Comparison of ENCODE assay signal across 14 cellular contexts in the genomic region with DNA sequence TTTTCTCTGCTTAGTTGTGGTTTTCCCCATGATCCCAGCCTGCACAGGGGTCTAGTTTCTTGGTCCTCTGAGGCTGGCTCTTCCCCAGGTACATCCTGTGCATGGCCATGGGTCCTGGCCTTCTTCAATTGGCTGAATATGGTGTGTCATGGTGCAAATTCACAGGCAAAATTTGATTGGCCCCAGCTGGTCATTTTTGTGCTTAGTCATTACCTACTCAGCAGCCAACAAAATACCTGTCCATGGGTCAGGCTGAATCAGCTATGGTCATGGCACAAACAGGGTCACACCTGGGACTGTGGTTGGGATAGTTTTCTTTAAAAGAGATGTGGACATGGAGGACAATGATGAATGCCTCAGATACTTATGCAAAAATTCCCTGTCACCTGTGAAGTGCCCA.
A peak's percentile ranks its signal among the peaks of the same experiment; 100 is the strongest.
DNase-seq lines count a peak whose midpoint lies in the region; ATAC-seq, FAIRE-seq and TF ChIP-seq lines count a peak whose summit lies in the region.
"Had no signal": no experiment of that assay in that cellular context is flagged by ENCODE, and none has a peak within 500 bp of the region (broad histone marks: within the 10 kb centered on the region; RNA-seq: fewer than 3 reads in every experiment).

No MANE protein-coding gene starts in this region.

- DNase-seq in A549 (ENCODE audit: low read depth in 1 of 2, low spot score in 1 of 2) (no peak), HPDE6-E6E7 (ENCODE audit: extremely low spot score) (peak; percentile 23), K562 (ENCODE audit: extremely low read depth in 1 of 4, low spot score in 3 of 4) (no peak), epithelial cell of prostate (ENCODE audit: low read depth, low spot score) (peak; percentile 16), COLO668 (lab: John Stamatoyannopoulos, UW; ENCODE audit: unreplicated experiment) (no peak), iPS-NIHi7 (ENCODE audit: extremely low spot score) (no peak), Kasumi-1 (lab: John Stamatoyannopoulos, UW) (no peak)
- DNase-seq: BE2C; Caco-2; CD8-positive, alpha-beta T cell; H7 had no signal

- no peaks in the 10 kb centered on the region for H3K36me3 ChIP-seq in K562 (ENCODE audit: control insufficient read depth, insufficient read depth, low read length)
- H3K36me3 ChIP-seq: BE2C had no signal

- H3K79me2 ChIP-seq in K562 (ENCODE audit: control insufficient read depth, insufficient read depth, low read length) = no peaks in the 10 kb centered on the region

- peaks cover 0 to 1% of the 10 kb centered on the region in 2 experiments; a peak in 1 of 5 replicates for H3K27me3 ChIP-seq in K562 (ENCODE audit: control insufficient read depth in 2 of 2, insufficient read depth in 2 of 2, low read length in 2 of 2)
- H3K27me3 ChIP-seq: BE2C had no signal

- H3K9me1 ChIP-seq in K562 (ENCODE audit: control insufficient read depth, insufficient read depth, low read length) = no peaks in the 10 kb centered on the region

- no TSS peak for BruUV-seq in K562 (replicated peaks; lab: Mats Ljungman, UMichigan)

- no peak overlapping the region for H2AFZ ChIP-seq in K562 (ENCODE audit: low read depth, low read length)
- H2AFZ ChIP-seq: GM23338 had no signal

- no peak for ATAC-seq in A549
- no peak for ATAC-seq in K562
- ATAC-seq: CD8-positive, alpha-beta T cell; GM23338 had no signal

- H4K20me1 ChIP-seq in K562 (replicated peaks; ENCODE audit: control insufficient read depth, insufficient read depth, low read length) = no peaks in the 10 kb centered on the region

- TF ChIP-seq POLR2A in A549 (IDR thresholded peaks at IDR 0.05; ENCODE audit: low read length) (no peak), K562 (conservative IDR thresholded peaks at IDR 0.05) (no peak)

- H3K4me2 ChIP-seq in A549 = no peak overlapping the region
- no peak overlapping the region for H3K4me2 ChIP-seq in K562 (ENCODE audit: insufficient read depth, low read length)
- H3K4me2 ChIP-seq: GM23338 had no signal

- TF ChIP-seq EP300 in A549 (IDR thresholded peaks at IDR 0.05) (no peak), K562 (IDR thresholded peaks at IDR 0.05; ENCODE audit: low read length) (no peak)

- TF ChIP-seq CTCF in A549 (IDR thresholded peaks at IDR 0.05) = no peak
- no peak for TF ChIP-seq CTCF in K562 (IDR thresholded peaks at IDR 0.05 in 2 of 3, conservative IDR thresholded peaks at IDR 0.05 in 1 of 3; ENCODE audit: insufficient read depth in 2 of 3, low read depth in 1 of 3, low read length in 3 of 3)

- TF ChIP-seq RAD21 in A549 (conservative IDR thresholded peaks at IDR 0.05 in 1 of 2, IDR thresholded peaks at IDR 0.05 in 1 of 2) (no peak), K562 (CRISPR knock-in tag; conservative IDR thresholded peaks at IDR 0.05 in 1 of 2, IDR thresholded peaks at IDR 0.05 in 1 of 2) (no peak)

- H3K4me3 ChIP-seq in A549 = no peak overlapping the region
- H3K4me3 ChIP-seq in K562 = no peak overlapping the region
- H3K4me3 ChIP-seq: GM23338 had no signal

- 0 out of 4 replicates have a peak overlapping the region, but pooled peaks of 1 of the 2 experiments have one; percentile 26 for H3K9ac ChIP-seq in K562 (ENCODE audit: insufficient read depth in 1 of 2, low read depth in 2 of 2, low read length in 2 of 2)

- intact Hi-C loops in K562 (cut with micrococcal nuclease) = loop anchor here (2.0 to 10.0 kb wide), 2 partner anchors 239 to 473 kb away; no protein-coding TSS in a partner anchor

- in situ Hi-C loops in K562 (cut with MboI) = loop anchor here (25.0 kb wide), 1 partner anchor 480 kb away; no protein-coding TSS in a partner anchor

- CTCF ChIA-PET in A549 (lab: Yijun Ruan, JAX) (interaction anchor here (0.9 to 1.9 kb wide), 5 partner anchors 10 to 520 kb away, joined by 3 to 8 read pairs (median 4); no protein-coding TSS in a partner anchor), K562 (lab: Yijun Ruan, JAX; ENCODE audit: low intra/inter-chr PET ratio) (no interaction called here)

- no peak for FAIRE-seq in A549 (lab: Jason Lieb, UNC)
- no peak for FAIRE-seq in K562 (lab: Jason Lieb, UNC)
- FAIRE-seq: A204.1 had no signal

- H3K27ac ChIP-seq in A549 (no peak overlapping the region), K562 (ENCODE audit: extremely low read depth, low read depth, low read length) (no peak overlapping the region), epithelial cell of prostate (peak overlapping the region; percentile 39)
- H3K27ac ChIP-seq: C4-2B had no signal

- no peaks in the 10 kb centered on the region for H3K4me1 ChIP-seq in A549
- H3K4me1 ChIP-seq in K562 (replicated peaks in 1 of 2; ENCODE audit: control insufficient read depth in 2 of 2, insufficient read depth in 2 of 2, low read length in 2 of 2) = no peaks in the 10 kb centered on the region
- H3K4me1 ChIP-seq: BE2C, Caco-2 had no signal

- POLR2A ChIA-PET in A549 (lab: Yijun Ruan, JAX) (no interaction called here), K562 (lab: Yijun Ruan, JAX) (no interaction called here)

- no peaks in the 10 kb centered on the region for H3K9me3 ChIP-seq in A549
- H3K9me3 ChIP-seq in K562 (replicated peaks; ENCODE audit: control insufficient read depth, insufficient read depth, low read depth, low read length) = no peaks in the 10 kb centered on the region
- H3K9me3 ChIP-seq: BE2C, Caco-2 had no signal

TF ChIP-seq in A549, 52 proteins besides CTCF, POLR2A, EP300 and RAD21:
- TF ChIP-seq MAFK (IDR thresholded peaks at IDR 0.05; ENCODE audit: partially characterized antibody) (peak; percentile 10), NFE2L2 (conservative IDR thresholded peaks at IDR 0.05; ENCODE audit: low read length) (0 out of 2 replicates have a peak, but pooled peaks have one; percentile 19), HEYL (CRISPR knock-in tag; IDR thresholded peaks at IDR 0.05) (no peak)

TF ChIP-seq in K562, 482 proteins besides CTCF, POLR2A, EP300 and RAD21:
- TF ChIP-seq STAT5B (CRISPR knock-in tag; IDR thresholded peaks at IDR 0.05) = no peak
- TF ChIP-seq SRSF1 (IDR thresholded peaks at IDR 0.05; ENCODE audit: low read depth, low read length) = no peak
- no peak for TF ChIP-seq ZBTB7A (IDR thresholded peaks at IDR 0.05; ENCODE audit: borderline replicate concordance, control insufficient read depth, low read depth, low read length)
- TF ChIP-seq ZNF316 (IDR thresholded peaks at IDR 0.05) = peak; percentile 44; the same call in 1 of the 2 replicates
- TF ChIP-seq, protein P1, sequence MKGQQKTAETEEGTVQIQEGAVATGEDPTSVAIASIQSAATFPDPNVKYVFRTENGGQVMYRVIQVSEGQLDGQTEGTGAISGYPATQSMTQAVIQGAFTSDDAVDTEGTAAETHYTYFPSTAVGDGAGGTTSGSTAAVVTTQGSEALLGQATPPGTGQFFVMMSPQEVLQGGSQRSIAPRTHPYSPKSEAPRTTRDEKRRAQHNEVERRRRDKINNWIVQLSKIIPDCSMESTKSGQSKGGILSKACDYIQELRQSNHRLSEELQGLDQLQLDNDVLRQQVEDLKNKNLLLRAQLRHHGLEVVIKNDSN (CRISPR knock-in tag; IDR thresholded peaks at IDR 0.05) = no peak
- TF ChIP-seq MEF2D (tag; conservative IDR thresholded peaks at IDR 0.05; ENCODE audit: low read depth) = no peak
TF ChIP-seq in K562: peak in this region for 1.

Comparison
In these comparisons a context has a peak if more than half of its experiments do, and no peak if none do; other contexts are left out.
1. DNase-seq: peak in HPDE6-E6E7 (single experiment) and epithelial cell of prostate (single experiment); none in A549 (0 of 2), K562 (0 of 4), COLO668 (single experiment), iPS-NIHi7 (single experiment) and Kasumi-1 (0 of 2).